8 cellular contexts compared by ENCODE assay signal in the genomic region with DNA sequence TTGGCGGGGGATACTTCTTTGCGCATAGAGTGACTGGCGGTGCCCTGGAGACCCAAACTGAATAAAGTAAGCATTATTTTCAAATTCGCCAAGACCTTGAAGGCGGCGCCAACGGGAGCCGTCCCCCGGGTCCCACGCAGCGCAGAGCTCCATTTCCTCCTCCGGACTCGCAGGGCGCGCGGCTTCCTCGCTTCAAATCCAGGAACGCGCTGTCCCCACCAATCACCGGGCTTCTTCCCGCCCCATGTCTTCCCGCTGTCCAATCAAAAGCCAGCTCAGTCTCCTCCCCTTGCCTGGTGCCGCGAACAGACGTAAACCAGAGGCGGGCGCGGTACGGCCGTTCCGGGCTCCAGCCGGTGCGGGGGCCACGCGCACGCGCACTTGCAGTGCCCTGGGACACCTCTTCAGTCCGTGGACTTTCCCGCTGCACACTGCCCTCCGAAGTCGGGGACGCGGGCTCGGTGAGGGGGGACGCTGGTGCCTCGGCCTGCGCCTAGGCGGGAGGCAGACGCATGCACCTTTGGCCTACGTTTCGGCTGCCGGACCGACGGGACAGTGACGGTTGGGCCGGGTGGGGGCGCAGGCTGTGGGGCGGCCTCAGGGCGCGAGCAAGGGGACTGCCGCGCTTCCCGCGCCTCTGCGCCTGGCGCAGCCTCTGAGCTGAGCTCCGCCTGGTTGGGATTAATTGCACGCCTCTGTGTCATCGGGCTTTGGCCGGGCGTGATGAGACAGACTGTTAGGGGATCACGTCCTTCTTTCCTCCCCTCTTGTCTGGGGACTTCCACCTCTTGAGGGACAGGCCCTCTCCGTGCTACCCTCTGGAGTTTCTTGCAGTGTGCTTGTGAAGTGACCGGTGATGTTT. TPM values are rescaled to one million over a fixed set of nuclear protein-coding genes. Genes with fewer than 3 reads are reported as not detected.
DNase-seq lines count a peak whose midpoint lies in the region; ATAC-seq, FAIRE-seq and TF ChIP-seq lines count a peak whose summit lies in the region.

A gene with protein sequence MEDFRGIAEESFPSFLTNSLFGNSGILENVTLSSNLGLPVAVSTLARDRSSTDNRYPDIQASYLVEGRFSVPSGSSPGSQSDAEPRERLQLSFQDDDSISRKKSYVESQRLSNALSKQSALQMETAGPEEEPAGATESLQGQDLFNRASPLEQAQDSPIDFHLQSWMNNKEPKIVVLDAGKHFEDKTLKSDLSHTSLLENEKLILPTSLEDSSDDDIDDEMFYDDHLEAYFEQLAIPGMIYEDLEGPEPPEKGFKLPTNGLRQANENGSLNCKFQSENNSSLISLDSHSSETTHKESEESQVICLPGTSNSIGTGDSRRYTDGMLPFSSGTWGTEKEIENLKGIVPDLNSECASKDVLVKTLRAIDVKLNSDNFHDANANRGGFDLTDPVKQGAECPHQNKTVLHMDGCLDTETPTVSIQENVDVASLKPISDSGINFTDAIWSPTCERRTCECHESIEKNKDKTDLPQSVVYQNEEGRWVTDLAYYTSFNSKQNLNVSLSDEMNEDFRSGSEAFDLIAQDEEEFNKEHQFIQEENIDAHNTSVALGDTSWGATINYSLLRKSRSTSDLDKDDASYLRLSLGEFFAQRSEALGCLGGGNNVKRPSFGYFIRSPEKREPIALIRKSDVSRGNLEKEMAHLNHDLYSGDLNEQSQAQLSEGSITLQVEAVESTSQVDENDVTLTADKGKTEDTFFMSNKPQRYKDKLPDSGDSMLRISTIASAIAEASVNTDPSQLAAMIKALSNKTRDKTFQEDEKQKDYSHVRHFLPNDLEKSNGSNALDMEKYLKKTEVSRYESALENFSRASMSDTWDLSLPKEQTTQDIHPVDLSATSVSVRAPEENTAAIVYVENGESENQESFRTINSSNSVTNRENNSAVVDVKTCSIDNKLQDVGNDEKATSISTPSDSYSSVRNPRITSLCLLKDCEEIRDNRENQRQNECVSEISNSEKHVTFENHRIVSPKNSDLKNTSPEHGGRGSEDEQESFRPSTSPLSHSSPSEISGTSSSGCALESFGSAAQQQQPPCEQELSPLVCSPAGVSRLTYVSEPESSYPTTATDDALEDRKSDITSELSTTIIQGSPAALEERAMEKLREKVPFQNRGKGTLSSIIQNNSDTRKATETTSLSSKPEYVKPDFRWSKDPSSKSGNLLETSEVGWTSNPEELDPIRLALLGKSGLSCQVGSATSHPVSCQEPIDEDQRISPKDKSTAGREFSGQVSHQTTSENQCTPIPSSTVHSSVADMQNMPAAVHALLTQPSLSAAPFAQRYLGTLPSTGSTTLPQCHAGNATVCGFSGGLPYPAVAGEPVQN (N-terminal part only) (plus strand): TSS at position 386 of the 862 bp plus-strand sequence. CDS start 8,063 bp downstream, outside the sequence.

- peak within 1 kb of the TSS; percentile 87 to 96 (median 91) for H3K4me3 ChIP-seq in HepG2 (replicated peaks in 1 of 3; ENCODE audit: insufficient read depth in 1 of 3, low read depth in 2 of 3, low read length in 3 of 3)

- no peak for TF ChIP-seq EP300 in HepG2 (IDR thresholded peaks at IDR 0.05; ENCODE audit: low read depth in 2 of 2, low read length in 2 of 2)
- peak; percentile 46; the same call in 1 of the 2 replicates for TF ChIP-seq EP300 in HepG2 (CRISPR knock-in tag; IDR thresholded peaks at IDR 0.05; ENCODE audit: borderline replicate concordance)

- peaks cover 0 to 8% of the 10 kb centered on the region in 2 experiments; a peak in 2 of 5 replicates for H3K36me3 ChIP-seq in HepG2 (replicated peaks in 1 of 2; ENCODE audit: control insufficient read depth in 1 of 2, insufficient read depth in 2 of 2, low read length in 2 of 2)

- no peak for TF ChIP-seq CTCF in CD14-positive monocyte (IDR thresholded peaks at IDR 0.05)
- peak; percentile 68 for TF ChIP-seq CTCF in HepG2 (CRISPR knock-in tag; IDR thresholded peaks at IDR 0.05)

- TF ChIP-seq POLR2A in HepG2 (IDR thresholded peaks at IDR 0.05; ENCODE audit: insufficient read depth in 1 of 2, low read depth in 2 of 2, low read length in 2 of 2) = peak; percentile 85 to 96

- BruUV-seq in HepG2 (replicated peaks; lab: Mats Ljungman, UMichigan) = no TSS peak

- peak within 1 kb of the TSS; percentile 83 for H3K9ac ChIP-seq in HepG2 (ENCODE audit: insufficient read depth, low read depth, low read length)

- H3K27me3 Mint-ChIP-seq in CD14-positive monocyte (ENCODE audit: low read depth in 3 of 3) = no peaks in the 10 kb centered on the region

- H3K36me3 Mint-ChIP-seq in CD14-positive monocyte = peaks cover 4 to 5% of the 10 kb centered on the region in 2 donors

- H3K9me3 Mint-ChIP-seq in CD14-positive monocyte = no peaks in the 10 kb centered on the region

- WGBS in HepG2 (ENCODE audit: low lambda C conversion rate) = 0% methylated on average over 26 of the region's 74 CpGs

- FAIRE-seq in HepG2 (lab: Jason Lieb, UNC) = peak; percentile 88

- in situ Hi-C loops in HepG2 (cut with HindIII; ENCODE audit: extremely low pct_ligation_motif_present, low pct_unique_long_range_greater_than_20kb) = no loop called here

- H3K4me2 ChIP-seq in HepG2 (ENCODE audit: low read depth, low read length) = peak within 1 kb of the TSS; percentile 78

- peaks cover 26% of the 10 kb centered on the region for H3K4me1 Mint-ChIP-seq in CD14-positive monocyte

- peaks cover 45% of the 10 kb centered on the region for H3K79me2 ChIP-seq in HepG2 (ENCODE audit: insufficient read depth, low read length)

- H3K4me3 Mint-ChIP-seq in CD14-positive monocyte = peak within 1 kb of the TSS; percentile 98 to 99

- no peaks in the 10 kb centered on the region for H4K20me1 ChIP-seq in HepG2 (ENCODE audit: insufficient read depth, low read length)

- H3K27ac ChIP-seq in HepG2 (ENCODE audit: extremely low read length, insufficient read depth, low read length) = peak within 1 kb of the TSS; percentile 86

- DNase-seq in CD14-positive monocyte (ENCODE audit: low spot score) = peak; percentile 97
- DNase-seq in NCI-H774 (lab: John Stamatoyannopoulos, UW) = peak; percentile 95
- DNase-seq in activated CD4-positive, alpha-beta T cell treated with anti-CD3 and anti-CD28 coated beads, Interleukin-2, amount 50 U/mL, for 4 hours = peak; percentile 95 to 96
- DNase-seq in dermis blood vessel endothelial cell = peak; percentile 99
- peak; percentile 96 for DNase-seq in HepG2 (ENCODE audit: low spot score)
- peak; percentile 95 for DNase-seq in stimulated activated CD4-positive, alpha-beta T cell treated with anti-CD3 and anti-CD28 coated beads, Interleukin-4, amount 100 ng/mL, for 1 hour

- H3K4me1 ChIP-seq in HepG2 (ENCODE audit: insufficient read depth, low read length) = peaks cover 49% of the 10 kb centered on the region

- no peaks in the 10 kb centered on the region; a peak in 2 of 5 replicates for H3K27me3 ChIP-seq in HepG2 (ENCODE audit: control insufficient read depth in 1 of 2, insufficient read depth in 2 of 2, low read length in 2 of 2)

- ATAC-seq in GM19395 (IDR thresholded peaks at IDR 0.05; ENCODE audit: unreplicated experiment) = peak; percentile 83
- ATAC-seq in HG03565 (IDR thresholded peaks at IDR 0.05; ENCODE audit: unreplicated experiment) = peak; percentile 78
- ATAC-seq in HepG2 = peak; percentile 93

- H3K9me3 ChIP-seq in HepG2 (ENCODE audit: low read length) = no peaks in the 10 kb centered on the region

- TF ChIP-seq RAD21 in HepG2 (CRISPR knock-in tag; IDR thresholded peaks at IDR 0.05) = peak; percentile 59; the same call in 1 of the 2 replicates

- CTCF ChIA-PET in HepG2 (lab: Yijun Ruan, JAX; ENCODE audit: low intra/inter-chr PET ratio, low total read pairs) = no interaction called here

- intact Hi-C loops in CD14-positive monocyte (cut with micrococcal nuclease) = loop anchor here (2.0 to 10.0 kb wide), 5 partner anchors 42 to 154 kb away; a partner anchor contains a TSS
- intact Hi-C loops in HepG2 (cut with micrococcal nuclease; ENCODE audit: unreplicated experiment) = loop anchor here (5.0 to 10.0 kb wide), 3 partner anchors 44 to 641 kb away; a partner anchor contains a TSS

- H3K27ac Mint-ChIP-seq in CD14-positive monocyte = peak within 1 kb of the TSS; percentile 93 to 97 (median 96)

- peak within 1 kb of the TSS; percentile 37 for H2AFZ ChIP-seq in HepG2 (ENCODE audit: low read length)

- POLR2A ChIA-PET in HepG2 (lab: Yijun Ruan, JAX) = interaction anchor here (1.0 to 1.7 kb wide), 9 partner anchors 15 to 614 kb away, joined by 3 to 11 read pairs (median 3); a partner anchor contains a TSS

TF ChIP-seq in HepG2, 621 proteins besides CTCF, POLR2A, EP300 and RAD21 (continues in another document):
- peak; percentile 94 for TF ChIP-seq NFYB (CRISPR knock-in tag; IDR thresholded peaks at IDR 0.05)
- peak; percentile 96 for TF ChIP-seq RBFOX2 (IDR thresholded peaks at IDR 0.05; ENCODE audit: low read depth, low read length)

RNA-seq across cellular contexts. Expression of the gene that starts here (rescaled TPM):
- polyA plus RNA-seq in CD14-positive monocyte (1 to 10 TPM; 3.0 to 3.7 TPM), HepG2 (2011; rRNA removed) (12.2 and 15.3 TPM in 2 replicates)
- total RNA-seq in dermis blood vessel endothelial cell (34.0 and 43.6 TPM in 2 replicates), HepG2 (2016; rRNA removed; fragmentation: Illumina TruSeq; extraction: Trizol) (24.7 and 33.6 TPM in 2 replicates)
- 50.8 and 65.5 TPM in 2 replicates for total RNA-seq in HepG2 (2016; cell fraction: cytosol; rRNA removed; fragmentation: Illumina TruSeq; extraction: Trizol; ENCODE audit: low read depth)
- total RNA-seq in HepG2 (2016; cell fraction: insoluble cytoplasmic fraction; rRNA removed; fragmentation: Illumina TruSeq; extraction: Trizol) = 24.0 and 29.5 TPM in 2 replicates
- total RNA-seq in HepG2 (2016; cell fraction: membrane; rRNA removed; fragmentation: Illumina TruSeq; extraction: Trizol) = 48.0 and 59.3 TPM in 2 replicates
- total RNA-seq in HepG2 (2016; cell fraction: nucleus; rRNA removed; fragmentation: Illumina TruSeq; extraction: Trizol) = 28.6 and 34.6 TPM in 2 replicates
- 6.1 and 8.7 TPM in 2 replicates for polyA plus RNA-seq in HepG2 (2011; cell fraction: cytosol; rRNA removed)
- 14.1 and 15.3 TPM in 2 replicates for polyA plus RNA-seq in HepG2 (2011; cell fraction: nucleus; rRNA removed)
- polyA plus RNA-seq in HepG2 (2012) = 6.9 and 10.2 TPM in 2 replicates
- 1.0 and 1.6 TPM in 2 replicates for polyA plus RNA-seq in HepG2 (2016; cell fraction: cytosol; fragmentation: Illumina TruSeq; extraction: Trizol; ENCODE audit: low read depth)
- polyA plus RNA-seq in HepG2 (2016; cell fraction: insoluble cytoplasmic fraction; fragmentation: Illumina TruSeq; extraction: Trizol; ENCODE audit: low read depth) = 16.2 and 18.0 TPM in 2 replicates
- polyA plus RNA-seq in HepG2 (2016; cell fraction: membrane; fragmentation: Illumina TruSeq; extraction: Trizol; ENCODE audit: low read depth) = 3.0 and 3.3 TPM in 2 replicates
- 27.2 and 34.7 TPM in 2 replicates for polyA plus RNA-seq in HepG2 (2016; cell fraction: nucleus; fragmentation: Illumina TruSeq; extraction: Trizol; ENCODE audit: insufficient read depth, low read depth)
- 30.4 and 77.0 TPM in 2 replicates for polyA minus RNA-seq in HepG2 (2011; rRNA and poly(A)+ RNA removed; ENCODE audit: low replicate concordance)
- 20.5 and 21.1 TPM in 2 replicates for polyA minus RNA-seq in HepG2 (2011; cell fraction: cytosol; rRNA and poly(A)+ RNA removed)
- polyA minus RNA-seq in HepG2 (2011; cell fraction: nucleus; rRNA and poly(A)+ RNA removed) = 48.3 and 49.1 TPM in 2 replicates

Comparison
In these comparisons a context has a peak if more than half of its experiments do, and no peak if none do; other contexts are left out.
1. Peak in every context shown above with its lines: DNase-seq, ATAC-seq, H3K4me3 ChIP-seq and H3K27ac ChIP-seq.